ENCODE assay signal across 11 cellular contexts in the genomic region with DNA sequence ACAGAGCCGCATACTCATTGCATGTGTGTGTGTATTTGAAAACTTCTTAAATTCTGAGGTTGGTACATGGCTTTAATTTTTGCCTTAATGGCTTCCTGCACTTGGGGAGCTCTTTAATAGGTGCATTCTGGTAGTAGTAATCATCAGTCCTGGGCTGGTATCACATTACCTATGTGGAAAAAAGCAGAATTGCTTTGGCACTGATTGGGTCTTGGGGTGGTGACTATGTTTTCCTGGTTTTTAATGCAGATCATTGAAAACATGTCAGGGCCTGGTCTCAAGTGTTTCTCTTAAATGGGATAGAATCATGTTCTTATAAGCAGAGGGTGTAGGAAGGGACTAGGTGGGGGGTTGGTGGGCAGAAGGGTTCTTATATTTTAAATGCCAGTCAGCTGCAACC.
A peak's percentile ranks its signal among the peaks of the same experiment; 100 is the strongest.
DNase-seq lines count a peak whose midpoint lies in the region; TF ChIP-seq lines count a peak whose summit lies in the region.
"Had no signal": no experiment of that assay in that cellular context is flagged by ENCODE, and none has a peak within 500 bp of the region (broad histone marks: within the 10 kb centered on the region; RNA-seq: fewer than 3 reads in every experiment).

No MANE protein-coding gene starts in this region.

- no peak overlapping the region for H3K4me3 ChIP-seq in left ventricle myocardium inferior

- H3K9me3 ChIP-seq in left ventricle myocardium inferior (replicated peaks): no peaks in the 10 kb centered on the region

- H3K27ac ChIP-seq in left ventricle myocardium inferior (replicated peaks): no peak overlapping the region

- intact Hi-C loops in left ventricle myocardium inferior (cut with micrococcal nuclease): no loop called here

- no peaks in the 10 kb centered on the region for H3K4me1 ChIP-seq in left ventricle myocardium inferior

- DNase-seq in DMS 273 treated with DMSO at 0.1 percent for 48 hours (lab: John Stamatoyannopoulos, UW): peak; percentile 87
- DNase-seq in NCI-H1105 (lab: John Stamatoyannopoulos, UW): peak; percentile 87
- peak; percentile 33 for DNase-seq in NCI-H2107 (lab: John Stamatoyannopoulos, UW)
- DNase-seq in astrocyte of the hippocampus (ENCODE audit: low read depth, low spot score): peak; percentile 55
- no peak for DNase-seq in left ventricle myocardium inferior
- DNase-seq in activated effector memory CD4-positive, alpha-beta T cell treated with anti-CD3 and anti-CD28 coated beads, Interleukin-2, amount 50 U/mL, for 16 hours: no peak
- no peak for DNase-seq in activated CD4-positive, alpha-beta T cell treated with anti-CD3 and anti-CD28 coated beads, Interleukin-2, amount 50 U/mL, for 1 hour
- DNase-seq: CD8-positive, alpha-beta T cell; KBM-7; NCI-H146; SW 1271 had no signal

- no peaks in the 10 kb centered on the region for H3K36me3 ChIP-seq in left ventricle myocardium inferior

- no peaks in the 10 kb centered on the region for H3K27me3 ChIP-seq in left ventricle myocardium inferior (ENCODE audit: low read depth)

- no peak for TF ChIP-seq CTCF in left ventricle myocardium inferior (IDR thresholded peaks at IDR 0.05; ENCODE audit: borderline replicate concordance)

Comparison
In these comparisons a context has a peak if more than half of its experiments do, and no peak if none do; other contexts are left out.
1. DNase-seq: peak in DMS 273 treated with DMSO at 0.1 percent for 48 hours (single experiment), NCI-H1105 (single experiment), NCI-H2107 (single experiment) and astrocyte of the hippocampus (single experiment); none in left ventricle myocardium inferior (single experiment), activated effector memory CD4-positive, alpha-beta T cell treated with anti-CD3 and anti-CD28 coated beads, Interleukin-2, amount 50 U/mL, for 16 hours (single experiment) and activated CD4-positive, alpha-beta T cell treated with anti-CD3 and anti-CD28 coated beads, Interleukin-2, amount 50 U/mL, for 1 hour (single experiment).